Comparison of ENCODE assay signal across 1 cellular context in the genomic region with DNA sequence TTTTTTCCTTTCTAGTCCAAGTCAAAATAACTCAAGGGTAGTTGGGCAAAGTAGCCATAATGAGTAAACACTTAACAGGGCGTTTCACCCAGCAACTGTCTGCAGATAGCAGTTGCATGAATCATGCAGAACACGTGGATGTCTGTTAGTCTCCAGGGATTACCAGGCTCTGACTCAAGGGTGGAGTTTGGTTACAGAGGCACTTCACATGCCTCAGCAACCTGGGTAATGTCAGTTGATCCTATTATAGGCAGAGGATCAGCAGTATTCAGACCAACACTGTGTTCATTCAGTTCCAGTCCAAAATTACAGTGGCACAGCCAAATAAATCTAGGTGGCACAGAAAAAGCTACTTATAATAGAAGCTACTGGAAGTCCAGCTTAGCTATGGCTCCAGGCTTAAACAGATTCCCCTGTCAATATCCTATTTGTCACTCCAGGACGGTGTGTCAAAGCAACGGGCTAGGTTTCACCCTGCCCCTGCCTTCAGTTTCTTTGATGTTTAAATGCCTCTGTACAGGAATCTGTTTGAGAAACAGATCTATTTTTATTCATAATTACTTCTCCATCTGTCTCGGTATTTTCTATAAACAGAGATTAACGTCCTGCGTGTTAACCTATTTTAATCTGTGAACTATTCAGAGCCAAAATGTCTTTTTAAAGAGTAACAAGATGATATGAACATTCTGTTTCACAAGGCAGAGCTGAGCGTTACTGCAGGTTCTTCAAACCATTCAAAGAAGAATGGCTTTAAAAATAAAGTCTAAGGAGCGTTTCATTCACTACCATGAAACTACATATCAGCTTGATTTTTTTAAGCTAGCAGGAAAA.
TF ChIP-seq lines count a peak whose summit lies in the region.

No MANE protein-coding gene starts in this region.

TF ChIP-seq in K562, 482 proteins besides CTCF, POLR2A, EP300 and RAD21 (continued from another document and continues in another):
- TF ChIP-seq ZNF512 (tag; IDR thresholded peaks at IDR 0.05) (no peak), ATF6 (CRISPR knock-in tag; IDR thresholded peaks at IDR 0.05) (no peak), ZNF174 (CRISPR knock-in tag; IDR thresholded peaks at IDR 0.05) (no peak), GTF2F1 (IDR thresholded peaks at IDR 0.05; ENCODE audit: low read depth, low read length) (no peak), CBFB (CRISPR knock-in tag; IDR thresholded peaks at IDR 0.05) (no peak), MCM2 (IDR thresholded peaks at IDR 0.05; ENCODE audit: low read depth) (no peak), NR2F6 (CRISPR knock-in tag; IDR thresholded peaks at IDR 0.05) (no peak), MIER1 (IDR thresholded peaks at IDR 0.05; ENCODE audit: low read depth) (no peak), ZNF778 (CRISPR knock-in tag; IDR thresholded peaks at IDR 0.05) (no peak), XRCC3 (IDR thresholded peaks at IDR 0.05) (no peak), SIN3B (IDR thresholded peaks at IDR 0.05; ENCODE audit: low read depth) (no peak), ZNF197 (CRISPR knock-in tag; IDR thresholded peaks at IDR 0.05; ENCODE audit: low read depth) (no peak), ZNF707 (CRISPR knock-in tag; conservative IDR thresholded peaks at IDR 0.05) (no peak), ZBTB34 (CRISPR knock-in tag; IDR thresholded peaks at IDR 0.05) (no peak), TAF7 (tag; IDR thresholded peaks at IDR 0.05) (no peak), POU5F1 (IDR thresholded peaks at IDR 0.05; ENCODE audit: borderline replicate concordance, low read depth, low read length, partially characterized antibody) (no peak), ARID2 (IDR thresholded peaks at IDR 0.05) (no peak), HNRNPLL (IDR thresholded peaks at IDR 0.05; ENCODE audit: low read depth, low read length, poor library complexity, severe bottlenecking) (no peak), KHSRP (IDR thresholded peaks at IDR 0.05) (no peak), BCLAF1 (IDR thresholded peaks at IDR 0.05; ENCODE audit: borderline replicate concordance in 1 of 2, control insufficient read depth in 1 of 2, low read depth in 2 of 2, low read length in 1 of 2) (no peak), KDM4B (IDR thresholded peaks at IDR 0.05; ENCODE audit: borderline replicate concordance in 2 of 2, low read depth in 1 of 2) (no peak), ZNF830 (CRISPR knock-in tag; IDR thresholded peaks at IDR 0.05) (no peak), PBX2 (CRISPR knock-in tag; IDR thresholded peaks at IDR 0.05; ENCODE audit: low read depth) (no peak), PBX2 (tag; conservative IDR thresholded peaks at IDR 0.05; ENCODE audit: low read depth) (peak; percentile 81), HDAC2 (IDR thresholded peaks at IDR 0.05) (no peak), SPI1 (IDR thresholded peaks at IDR 0.05; ENCODE audit: borderline replicate concordance, low read depth, low read length) (no peak), RUNX1 (IDR thresholded peaks at IDR 0.05; ENCODE audit: low read depth) (no peak), NFIX (CRISPR knock-in tag; IDR thresholded peaks at IDR 0.05; ENCODE audit: low read depth) (no peak), HDAC3 (IDR thresholded peaks at IDR 0.05; ENCODE audit: borderline replicate concordance, partially characterized antibody) (no peak)
- TF ChIP-seq, protein P1, sequence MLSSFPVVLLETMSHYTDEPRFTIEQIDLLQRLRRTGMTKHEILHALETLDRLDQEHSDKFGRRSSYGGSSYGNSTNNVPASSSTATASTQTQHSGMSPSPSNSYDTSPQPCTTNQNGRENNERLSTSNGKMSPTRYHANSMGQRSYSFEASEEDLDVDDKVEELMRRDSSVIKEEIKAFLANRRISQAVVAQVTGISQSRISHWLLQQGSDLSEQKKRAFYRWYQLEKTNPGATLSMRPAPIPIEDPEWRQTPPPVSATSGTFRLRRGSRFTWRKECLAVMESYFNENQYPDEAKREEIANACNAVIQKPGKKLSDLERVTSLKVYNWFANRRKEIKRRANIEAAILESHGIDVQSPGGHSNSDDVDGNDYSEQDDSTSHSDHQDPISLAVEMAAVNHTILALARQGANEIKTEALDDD (IDR thresholded peaks at IDR 0.05), result peak; percentile 100
- TF ChIP-seq, protein P2, sequence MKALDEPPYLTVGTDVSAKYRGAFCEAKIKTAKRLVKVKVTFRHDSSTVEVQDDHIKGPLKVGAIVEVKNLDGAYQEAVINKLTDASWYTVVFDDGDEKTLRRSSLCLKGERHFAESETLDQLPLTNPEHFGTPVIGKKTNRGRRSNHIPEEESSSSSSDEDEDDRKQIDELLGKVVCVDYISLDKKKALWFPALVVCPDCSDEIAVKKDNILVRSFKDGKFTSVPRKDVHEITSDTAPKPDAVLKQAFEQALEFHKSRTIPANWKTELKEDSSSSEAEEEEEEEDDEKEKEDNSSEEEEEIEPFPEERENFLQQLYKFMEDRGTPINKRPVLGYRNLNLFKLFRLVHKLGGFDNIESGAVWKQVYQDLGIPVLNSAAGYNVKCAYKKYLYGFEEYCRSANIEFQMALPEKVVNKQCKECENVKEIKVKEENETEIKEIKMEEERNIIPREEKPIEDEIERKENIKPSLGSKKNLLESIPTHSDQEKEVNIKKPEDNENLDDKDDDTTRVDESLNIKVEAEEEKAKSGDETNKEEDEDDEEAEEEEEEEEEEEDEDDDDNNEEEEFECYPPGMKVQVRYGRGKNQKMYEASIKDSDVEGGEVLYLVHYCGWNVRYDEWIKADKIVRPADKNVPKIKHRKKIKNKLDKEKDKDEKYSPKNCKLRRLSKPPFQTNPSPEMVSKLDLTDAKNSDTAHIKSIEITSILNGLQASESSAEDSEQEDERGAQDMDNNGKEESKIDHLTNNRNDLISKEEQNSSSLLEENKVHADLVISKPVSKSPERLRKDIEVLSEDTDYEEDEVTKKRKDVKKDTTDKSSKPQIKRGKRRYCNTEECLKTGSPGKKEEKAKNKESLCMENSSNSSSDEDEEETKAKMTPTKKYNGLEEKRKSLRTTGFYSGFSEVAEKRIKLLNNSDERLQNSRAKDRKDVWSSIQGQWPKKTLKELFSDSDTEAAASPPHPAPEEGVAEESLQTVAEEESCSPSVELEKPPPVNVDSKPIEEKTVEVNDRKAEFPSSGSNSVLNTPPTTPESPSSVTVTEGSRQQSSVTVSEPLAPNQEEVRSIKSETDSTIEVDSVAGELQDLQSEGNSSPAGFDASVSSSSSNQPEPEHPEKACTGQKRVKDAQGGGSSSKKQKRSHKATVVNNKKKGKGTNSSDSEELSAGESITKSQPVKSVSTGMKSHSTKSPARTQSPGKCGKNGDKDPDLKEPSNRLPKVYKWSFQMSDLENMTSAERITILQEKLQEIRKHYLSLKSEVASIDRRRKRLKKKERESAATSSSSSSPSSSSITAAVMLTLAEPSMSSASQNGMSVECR (CRISPR knock-in tag; IDR thresholded peaks at IDR 0.05), result no peak
- TF ChIP-seq, protein P3, sequence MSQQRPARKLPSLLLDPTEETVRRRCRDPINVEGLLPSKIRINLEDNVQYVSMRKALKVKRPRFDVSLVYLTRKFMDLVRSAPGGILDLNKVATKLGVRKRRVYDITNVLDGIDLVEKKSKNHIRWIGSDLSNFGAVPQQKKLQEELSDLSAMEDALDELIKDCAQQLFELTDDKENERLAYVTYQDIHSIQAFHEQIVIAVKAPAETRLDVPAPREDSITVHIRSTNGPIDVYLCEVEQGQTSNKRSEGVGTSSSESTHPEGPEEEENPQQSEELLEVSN (IDR thresholded peaks at IDR 0.05; ENCODE audit: borderline replicate concordance in 1 of 2, extremely low read depth in 1 of 2, insufficient read depth in 1 of 2, insufficient read length in 1 of 2, low read depth in 1 of 2, low read length in 1 of 2, poor library complexity in 1 of 2, severe bottlenecking in 1 of 2), result peak; percentile 75 to 77
- TF ChIP-seq, protein P4, sequence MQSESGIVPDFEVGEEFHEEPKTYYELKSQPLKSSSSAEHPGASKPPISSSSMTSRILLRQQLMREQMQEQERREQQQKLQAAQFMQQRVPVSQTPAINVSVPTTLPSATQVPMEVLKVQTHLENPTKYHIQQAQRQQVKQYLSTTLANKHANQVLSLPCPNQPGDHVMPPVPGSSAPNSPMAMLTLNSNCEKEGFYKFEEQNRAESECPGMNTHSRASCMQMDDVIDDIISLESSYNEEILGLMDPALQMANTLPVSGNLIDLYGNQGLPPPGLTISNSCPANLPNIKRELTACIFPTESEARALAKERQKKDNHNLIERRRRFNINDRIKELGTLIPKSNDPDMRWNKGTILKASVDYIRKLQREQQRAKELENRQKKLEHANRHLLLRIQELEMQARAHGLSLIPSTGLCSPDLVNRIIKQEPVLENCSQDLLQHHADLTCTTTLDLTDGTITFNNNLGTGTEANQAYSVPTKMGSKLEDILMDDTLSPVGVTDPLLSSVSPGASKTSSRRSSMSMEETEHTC (IDR thresholded peaks at IDR 0.05), result peak; percentile 68; the same call in 1 of the 2 replicates
- TF ChIP-seq, protein P5, sequence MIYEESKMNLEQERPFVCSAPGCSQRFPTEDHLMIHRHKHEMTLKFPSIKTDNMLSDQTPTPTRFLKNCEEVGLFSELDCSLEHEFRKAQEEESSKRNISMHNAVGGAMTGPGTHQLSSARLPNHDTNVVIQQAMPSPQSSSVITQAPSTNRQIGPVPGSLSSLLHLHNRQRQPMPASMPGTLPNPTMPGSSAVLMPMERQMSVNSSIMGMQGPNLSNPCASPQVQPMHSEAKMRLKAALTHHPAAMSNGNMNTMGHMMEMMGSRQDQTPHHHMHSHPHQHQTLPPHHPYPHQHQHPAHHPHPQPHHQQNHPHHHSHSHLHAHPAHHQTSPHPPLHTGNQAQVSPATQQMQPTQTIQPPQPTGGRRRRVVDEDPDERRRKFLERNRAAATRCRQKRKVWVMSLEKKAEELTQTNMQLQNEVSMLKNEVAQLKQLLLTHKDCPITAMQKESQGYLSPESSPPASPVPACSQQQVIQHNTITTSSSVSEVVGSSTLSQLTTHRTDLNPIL (CRISPR knock-in tag; IDR thresholded peaks at IDR 0.05), result no peak
